20 cellular contexts compared by ENCODE assay signal in the genomic region with DNA sequence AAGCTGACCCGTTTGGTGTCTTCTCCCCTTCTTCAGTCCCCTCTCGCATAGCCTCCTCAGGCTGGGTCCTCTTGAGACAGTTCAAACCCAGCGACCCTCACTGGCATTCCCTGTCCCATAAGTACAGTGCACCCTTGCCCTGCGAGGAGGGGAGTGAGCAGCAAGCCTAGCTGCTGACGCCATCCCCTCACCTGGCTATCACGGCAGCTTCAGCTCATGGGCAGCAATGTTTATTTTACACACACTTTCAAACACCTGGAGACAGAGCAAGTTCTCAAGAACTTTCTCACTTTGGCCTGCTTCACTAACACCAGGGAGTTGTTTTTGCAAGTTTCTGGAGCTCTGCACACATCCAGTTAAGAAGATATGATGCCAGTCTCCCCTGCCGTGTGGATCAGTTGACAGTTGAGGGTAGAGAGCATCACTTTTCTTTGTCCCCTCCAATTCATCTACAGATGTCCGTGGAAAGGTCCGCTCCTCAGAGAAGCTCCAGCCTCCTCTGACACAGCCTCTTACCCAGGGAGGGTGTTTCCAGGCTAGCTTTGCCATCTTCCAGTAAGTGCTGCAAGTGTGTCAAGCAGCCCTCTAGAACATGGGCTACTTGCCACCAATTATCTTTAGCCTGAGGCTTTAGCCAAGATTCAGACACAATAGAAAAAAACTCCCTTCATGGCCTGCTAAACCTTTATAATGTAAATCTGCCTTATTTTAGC.
"Had no signal": no experiment of that assay in that cellular context is flagged by ENCODE, and none has a peak within 500 bp of the region (broad histone marks: within the 10 kb centered on the region; RNA-seq: fewer than 3 reads in every experiment).

No MANE protein-coding gene starts in this region.

- H3K4me1 Mint-ChIP-seq: central memory CD8-positive, alpha-beta T cell; naive thymus-derived CD4-positive, alpha-beta T cell had no signal

- DNase-seq: activated CD4-positive, alpha-beta T cell treated with anti-CD3 and anti-CD28 coated beads, Interleukin-2, amount 50 U/mL, for 48 hours; activated gamma-delta T cell treated with Interleukin-2 at 50 U/mL for 16 hours; activated T-cell treated with anti-CD3 and anti-CD28 coated beads, Interleukin-2, amount 50 U/mL, for 48 hours; cortex of kidney; effector CD8-positive, alpha-beta T cell; kidney glomerular epithelial cell; naive thymus-derived CD4-positive, alpha-beta T cell; spleen; stimulated activated CD4-positive, alpha-beta T cell treated with anti-CD3 and anti-CD28 coated beads, Interleukin-1b, Interleukin-23, amount 100 ng/mL, for 48 hours; stimulated activated naive CD4-positive, alpha-beta T cell treated with Interleukin-2 at 50 U/mL for 16 hours; SW 1271; upper lobe of left lung had no signal

- H3K9me3 Mint-ChIP-seq: central memory CD8-positive, alpha-beta T cell; T-helper 2 cell treated with Interferon-gamma antibody and Interleukin-4, amounts not matched to agents 5 μg/mL and 100 μg/mL, for 36 hours had no signal

- H3K36me3 ChIP-seq: ascending aorta, spleen, suprapubic skin, upper lobe of left lung had no signal

- H3K27ac Mint-ChIP-seq: naive thymus-derived CD4-positive, alpha-beta T cell; progenitor cell of endocrine pancreas; T-helper 2 cell treated with Interferon-gamma antibody and Interleukin-4, amounts not matched to agents 5 μg/mL and 100 μg/mL, for 36 hours had no signal

- H3K27me3 ChIP-seq: ascending aorta, upper lobe of left lung had no signal

- H3K9me3 ChIP-seq: ascending aorta, spleen, suprapubic skin, upper lobe of left lung had no signal

- H3K4me1 ChIP-seq: ascending aorta had no signal

- H3K27ac ChIP-seq: ascending aorta, spleen, suprapubic skin, upper lobe of left lung had no signal

- ATAC-seq: activated CD4-positive, CD25-positive, alpha-beta regulatory T cell treated with anti-CD3 and anti-CD28 coated beads, Interleukin-2, amount 50 U/mL, for 24 hours; naive thymus-derived CD4-positive, alpha-beta T cell; sciatic nerve had no signal

- H3K4me3 ChIP-seq: ascending aorta, lung, spleen, suprapubic skin, upper lobe of left lung had no signal

- H3K4me3 Mint-ChIP-seq: central memory CD8-positive, alpha-beta T cell; naive thymus-derived CD4-positive, alpha-beta T cell; T-helper 2 cell treated with Interferon-gamma antibody and Interleukin-4, amounts not matched to agents 5 μg/mL and 100 μg/mL, for 36 hours had no signal

- H3K36me3 Mint-ChIP-seq: naive thymus-derived CD4-positive, alpha-beta T cell had no signal
